In genomic region chr2:499726-500125, GRCh38 we compare ENCODE assay signal across 6 cellular contexts.
"Had no signal": no experiment of that assay in that cellular context is flagged by ENCODE, and none has a peak within 500 bp of the region (broad histone marks: within the 10 kb centered on the region; RNA-seq: fewer than 3 reads in every experiment).

No MANE protein-coding gene starts in this region.

- H3K4me3 ChIP-seq: GM23338 had no signal

- H3K36me3 Mint-ChIP-seq: IgD-negative memory B cell had no signal

- H3K9me3 Mint-ChIP-seq: GM23338, H9, IgD-negative memory B cell had no signal

- H2AFZ ChIP-seq: GM23338 had no signal

- H3K4me3 Mint-ChIP-seq: GM23338, H9, IgD-negative memory B cell had no signal

- DNase-seq: H9, HCEC 1CT, KBM-7 had no signal

- H3K27ac Mint-ChIP-seq: GM23338, H9 had no signal

- H3K4me2 ChIP-seq: GM23338 had no signal

- H3K27ac ChIP-seq: HL-60 had no signal
